Comparison of ENCODE assay signal across 8 cellular contexts in the genomic region with DNA sequence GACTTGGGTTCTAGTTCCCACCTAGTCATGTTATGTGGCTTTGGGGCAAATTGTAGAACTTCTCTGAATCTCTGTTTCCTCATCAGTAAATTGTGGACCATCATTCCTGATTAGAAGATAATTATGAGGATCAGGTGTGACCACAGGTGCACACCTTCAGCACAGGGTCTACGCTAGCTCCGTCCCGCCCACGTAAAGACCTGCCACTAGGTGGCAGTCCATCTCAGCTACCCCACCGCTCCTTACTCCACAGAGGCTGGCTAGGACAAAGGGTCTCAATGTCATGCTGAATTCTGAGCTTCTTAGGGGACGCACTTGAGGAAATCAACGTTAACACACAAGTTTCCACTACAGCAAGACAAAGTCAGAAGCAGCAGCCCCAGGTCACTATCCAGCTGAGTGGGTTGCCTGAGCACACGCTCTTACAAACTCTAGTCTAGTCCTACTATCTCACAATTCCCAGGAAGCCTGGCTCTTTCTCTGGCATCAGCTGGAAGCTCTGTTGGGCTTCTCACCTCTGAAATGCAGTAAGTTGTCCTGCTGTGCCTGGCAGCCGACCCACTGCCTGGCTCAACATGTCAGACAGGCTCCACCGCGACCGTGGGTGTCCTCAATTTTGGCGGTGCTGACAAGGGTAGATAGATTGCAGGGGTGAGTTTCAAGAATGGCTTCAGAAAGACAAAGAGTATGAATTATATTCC. TPM values are rescaled to one million over a fixed set of nuclear protein-coding genes. Genes with fewer than 3 reads are reported as not detected.
DNase-seq lines count a peak whose midpoint lies in the region; ATAC-seq, FAIRE-seq and TF ChIP-seq lines count a peak whose summit lies in the region.

No MANE protein-coding gene starts in this region.

- intact Hi-C loops in CD14-positive monocyte (cut with micrococcal nuclease) (no loop called here), left ventricle myocardium inferior (cut with micrococcal nuclease) (loop anchor here (10.0 kb wide), 1 partner anchor 279 kb away; no protein-coding TSS in a partner anchor)

- peaks cover 39 to 47% (median 42%) of the 10 kb centered on the region in 3 donors for H3K27me3 Mint-ChIP-seq in CD14-positive monocyte (ENCODE audit: low read depth in 3 of 3)

- peak overlapping the region; percentile 99 for H3K27ac ChIP-seq in left ventricle myocardium inferior (replicated peaks)

- no peaks in the 10 kb centered on the region for H3K9me3 ChIP-seq in left ventricle myocardium inferior (replicated peaks)

- peaks cover 0 to 8% of the 10 kb centered on the region in 2 donors for H3K36me3 Mint-ChIP-seq in CD14-positive monocyte

- peaks cover 6% of the 10 kb centered on the region for H3K4me1 Mint-ChIP-seq in CD14-positive monocyte

- ATAC-seq in GM18519 (IDR thresholded peaks at IDR 0.05; ENCODE audit: low FRiP score, unreplicated experiment): no peak
- no peak for ATAC-seq in HG03457 (IDR thresholded peaks at IDR 0.05; ENCODE audit: unreplicated experiment)

- DNase-seq in CD14-positive monocyte (ENCODE audit: low spot score) (no peak), HFF-Myc (ENCODE audit: extremely low read depth, low read depth) (no peak), RCC 7860 (ENCODE audit: low spot score) (peak; percentile 20), left ventricle myocardium inferior (no peak)
- DNase-seq in activated naive CD4-positive, alpha-beta T cell treated with Interleukin-2 at 50 U/mL for 16 hours: peak; percentile 68
- DNase-seq in stimulated activated CD4-positive, alpha-beta T cell treated with anti-CD3 and anti-CD28 coated beads, Interleukin-15, amount 100 ng/mL, for 24 hours: peak; percentile 69

- no peak overlapping the region for H3K4me3 ChIP-seq in HFF-Myc (replicated peaks; ENCODE audit: low read depth, low read length)
- no peak overlapping the region for H3K4me3 ChIP-seq in left ventricle myocardium inferior

- no peak for FAIRE-seq in RCC 7860 (lab: Jason Lieb, UNC)

- peak overlapping the region; percentile 89 for H3K4me3 Mint-ChIP-seq in CD14-positive monocyte

- H3K36me3 ChIP-seq in left ventricle myocardium inferior: no peaks in the 10 kb centered on the region

- peaks cover 0 to 4% (median 2%) of the 10 kb centered on the region in 7 donors for H3K9me3 Mint-ChIP-seq in CD14-positive monocyte

- peaks cover 52% of the 10 kb centered on the region for H3K4me1 ChIP-seq in left ventricle myocardium inferior

- peak; percentile 86 for TF ChIP-seq CTCF in CD14-positive monocyte (IDR thresholded peaks at IDR 0.05)
- TF ChIP-seq CTCF in HFF-Myc (IDR thresholded peaks at IDR 0.05; ENCODE audit: low read depth, low read length, missing control alignments): peak; percentile 82
- peak; percentile 84 for TF ChIP-seq CTCF in left ventricle myocardium inferior (IDR thresholded peaks at IDR 0.05; ENCODE audit: borderline replicate concordance)

- H3K27ac Mint-ChIP-seq in CD14-positive monocyte: peak overlapping the region in 1 of 7 donors; percentile 52

- H3K27me3 ChIP-seq in left ventricle myocardium inferior (ENCODE audit: low read depth): no peaks in the 10 kb centered on the region

RNA-seq across cellular contexts. Expression of a gene that starts 2.0 kb away (rescaled TPM):
- polyA plus RNA-seq in CD14-positive monocyte: 1 to 10 TPM in 1 of 2 donors, under 1 TPM in 1; 0.33 to 1.0 TPM
- total RNA-seq in left ventricle myocardium inferior: 46.1 TPM

Comparison
In these comparisons a context has a peak if more than half of its experiments do, and no peak if none do; other contexts are left out.
1. DNase-seq: peak in RCC 7860 (single experiment), activated naive CD4-positive, alpha-beta T cell treated with Interleukin-2 at 50 U/mL for 16 hours (single experiment) and stimulated activated CD4-positive, alpha-beta T cell treated with anti-CD3 and anti-CD28 coated beads, Interleukin-15, amount 100 ng/mL, for 24 hours (single experiment); none in CD14-positive monocyte (single experiment), HFF-Myc (single experiment) and left ventricle myocardium inferior (single experiment).
2. Peak in every context shown above with its lines, with median percentiles within 50 percentile points of each other: CTCF ChIP-seq.